11 cellular contexts compared by ENCODE assay signal in genomic region chr12:110704750-110705149, GRCh38. TPM values are rescaled to one million over a fixed set of nuclear protein-coding genes. Genes with fewer than 3 reads are reported as not detected.
DNase-seq lines count a peak whose midpoint lies in the region; ATAC-seq and TF ChIP-seq lines count a peak whose summit lies in the region.
"Had no signal": no experiment of that assay in that cellular context is flagged by ENCODE, and none has a peak within 500 bp of the region (broad histone marks: within the 10 kb centered on the region; RNA-seq: fewer than 3 reads in every experiment).

No MANE protein-coding gene starts in this region.

- intact Hi-C loops in stomach (cut with DNase I; ENCODE audit: low total_unique reads), result loop anchor here (10.0 kb wide), 1 partner anchor 120 kb away; no protein-coding TSS in a partner anchor

- no peaks in the 10 kb centered on the region for H3K4me1 Mint-ChIP-seq in activated naive CD4-positive, alpha-beta T cell treated with anti-CD3 and anti-CD28 coated beads, Interleukin-2, amount 10 ng/mL, durations not matched to agents 7 days and 5 days
- H3K4me1 Mint-ChIP-seq: central memory CD8-positive, alpha-beta T cell had no signal

- no peak overlapping the region for H3K27ac ChIP-seq in stomach

- TF ChIP-seq POLR2A in stomach (IDR thresholded peaks at IDR 0.05), result no peak

- H3K4me3 ChIP-seq in stomach, result no peak overlapping the region

- H3K4me3 Mint-ChIP-seq in activated naive CD4-positive, alpha-beta T cell treated with anti-CD3 and anti-CD28 coated beads, Interleukin-2, amount 10 ng/mL, durations not matched to agents 7 days and 5 days, result no peak overlapping the region
- H3K4me3 Mint-ChIP-seq: central memory CD8-positive, alpha-beta T cell; IgD-negative memory B cell had no signal

- WGBS in stomach, 5 donors, result 18 to 26% (median 23%) methylated on average over 5 of the region's 5 CpGs

- H3K4me1 ChIP-seq in stomach, result peaks cover 0 to 2% (median 0%) of the 10 kb centered on the region in 4 donors

- peaks cover 3% of the 10 kb centered on the region for H3K36me3 Mint-ChIP-seq in activated naive CD4-positive, alpha-beta T cell treated with anti-CD3 and anti-CD28 coated beads, Interleukin-2, amount 10 ng/mL, durations not matched to agents 7 days and 5 days
- H3K36me3 Mint-ChIP-seq: IgD-negative memory B cell had no signal

- ATAC-seq in omental fat pad (ENCODE audit: low FRiP score) (no peak), GM21390 (IDR thresholded peaks at IDR 0.05; ENCODE audit: unreplicated experiment) (no peak), HG03520 (IDR thresholded peaks at IDR 0.05; ENCODE audit: unreplicated experiment) (no peak)
- ATAC-seq: left cardiac atrium had no signal

- peak; percentile 52 for DNase-seq in activated naive CD4-positive, alpha-beta T cell treated with anti-CD3 and anti-CD28 coated beads, Interleukin-2, amount 10 ng/mL, durations not matched to agents 7 days and 5 days
- no peak for DNase-seq in activated naive CD4-positive, alpha-beta T cell (lab: John Stamatoyannopoulos, UW)
- DNase-seq in NCI-H510A (lab: John Stamatoyannopoulos, UW) (peak; percentile 31), dermis blood vessel endothelial cell (peak; percentile 13), stomach (peak; percentile 41), omental fat pad (ENCODE audit: low spot score) (no peak)
- DNase-seq: left cardiac atrium had no signal

- H3K36me3 ChIP-seq in stomach, result no peaks in the 10 kb centered on the region

- CTCF ChIA-PET in activated naive CD4-positive, alpha-beta T cell treated with anti-CD3 and anti-CD28 coated beads, Interleukin-2, amount 10 ng/mL, durations not matched to agents 7 days and 5 days (lab: Charles Lee), result interaction anchor here (0.5 to 2.3 kb wide), 7 partner anchors 26 to 383 kb away, joined by 3 to 25 read pairs (median 4); no protein-coding TSS in a partner anchor

- H3K27me3 Mint-ChIP-seq in activated naive CD4-positive, alpha-beta T cell treated with anti-CD3 and anti-CD28 coated beads, Interleukin-2, amount 10 ng/mL, durations not matched to agents 7 days and 5 days, result no peaks in the 10 kb centered on the region
- H3K27me3 Mint-ChIP-seq: central memory CD8-positive, alpha-beta T cell; IgD-negative memory B cell had no signal

- no peaks in the 10 kb centered on the region for H3K9me3 ChIP-seq in stomach

- no peaks in the 10 kb centered on the region for H3K9me3 Mint-ChIP-seq in activated naive CD4-positive, alpha-beta T cell treated with anti-CD3 and anti-CD28 coated beads, Interleukin-2, amount 10 ng/mL, durations not matched to agents 7 days and 5 days
- H3K9me3 Mint-ChIP-seq: central memory CD8-positive, alpha-beta T cell; IgD-negative memory B cell had no signal

- TF ChIP-seq CTCF in stomach (IDR thresholded peaks at IDR 0.05), result peak in 3 of 7 experiments; percentile 18 to 35 (median 23)
- TF ChIP-seq CTCF in omental fat pad (IDR thresholded peaks at IDR 0.05), result no peak

- no peaks in the 10 kb centered on the region for H3K27me3 ChIP-seq in stomach

- H3K27ac Mint-ChIP-seq in activated naive CD4-positive, alpha-beta T cell treated with anti-CD3 and anti-CD28 coated beads, Interleukin-2, amount 10 ng/mL, durations not matched to agents 7 days and 5 days, result no peak overlapping the region
- H3K27ac Mint-ChIP-seq: IgD-negative memory B cell had no signal

- TF ChIP-seq EP300 in stomach (IDR thresholded peaks at IDR 0.05), result no peak

RNA-seq across cellular contexts. Expression of gene HVCN1, which starts 15.8 kb away (rescaled TPM):
- total RNA-seq in dermis blood vessel endothelial cell (5.0 and 6.1 TPM in 2 replicates), stomach (1 to 10 TPM in 3 of 5 donors, not detected in 2; 1.3 to 7.0 (median 5.1) TPM), omental fat pad (10 to 100 TPM; 10.9 to 15.6 (median 12.2) TPM)
- polyA plus RNA-seq in stomach, result 1 to 10 TPM; 3.7 to 5.5 (median 4.4) TPM

RNA-seq across cellular contexts. Expression of gene PPP1CC, which starts 37.9 kb away (rescaled TPM):
- total RNA-seq in dermis blood vessel endothelial cell (113 and 153 TPM in 2 replicates), stomach (100 to 1,000 TPM in 2 of 5 donors, 10 to 100 TPM in 3; 44.9 to 205 (median 88.7) TPM), omental fat pad (100 to 1,000 TPM in 2 of 4 donors, 10 to 100 TPM in 2; 87.3 to 127 (median 104) TPM)
- polyA plus RNA-seq in stomach, result 100 to 1,000 TPM in 1 of 3 donors, 10 to 100 TPM in 2; 59.2 to 129 (median 91.8) TPM

Comparison
In these comparisons a context has a peak if more than half of its experiments do, and no peak if none do; other contexts are left out.
1. DNase-seq: peak in activated naive CD4-positive, alpha-beta T cell treated with anti-CD3 and anti-CD28 coated beads, Interleukin-2, amount 10 ng/mL, durations not matched to agents 7 days and 5 days (single experiment), NCI-H510A (single experiment), dermis blood vessel endothelial cell (single experiment) and stomach (single experiment); none in activated naive CD4-positive, alpha-beta T cell (0 of 4) and omental fat pad (single experiment).